ENCODE assay signal across 2 cellular contexts in the genomic region with DNA sequence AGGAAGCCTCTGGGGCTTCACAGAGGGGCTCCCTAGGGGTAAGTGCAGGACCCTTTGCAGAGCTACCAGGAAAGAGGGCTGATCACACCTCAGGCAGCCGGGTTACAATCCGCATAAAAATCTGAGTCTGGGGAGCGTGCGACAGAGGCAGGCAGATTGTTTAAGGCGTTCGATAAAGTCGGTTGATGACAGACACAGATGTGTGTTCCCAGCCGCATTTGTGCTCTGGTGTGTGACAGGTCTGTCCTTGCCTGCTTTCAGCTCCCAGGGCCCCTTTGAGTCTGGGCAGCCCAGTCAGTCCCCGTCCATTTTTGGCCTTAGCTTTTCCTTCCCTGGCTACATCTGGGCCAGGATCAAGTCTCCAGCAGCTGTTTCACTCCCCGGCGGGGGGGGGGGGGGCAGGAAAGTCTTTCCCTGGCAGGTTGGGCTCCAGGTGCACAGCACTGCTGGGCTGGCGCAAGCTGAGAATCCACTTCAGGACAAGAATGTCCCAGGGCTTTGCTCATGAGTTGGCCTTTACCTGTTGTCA.
TF ChIP-seq lines count a peak whose summit lies in the region.

No MANE protein-coding gene starts in this region.

TF ChIP-seq in SK-N-SH, 30 proteins besides CTCF, POLR2A, EP300 and RAD21:
- TF ChIP-seq MXI1 (IDR thresholded peaks at IDR 0.05; ENCODE audit: low read depth, low read length) (peak; percentile 51), SIN3A (IDR thresholded peaks at IDR 0.05; ENCODE audit: borderline replicate concordance, low read depth, low read length) (no peak), CHD2 (IDR thresholded peaks at IDR 0.05; ENCODE audit: low read length, partially characterized antibody) (no peak), FOSL2 (IDR thresholded peaks at IDR 0.05; ENCODE audit: borderline replicate concordance, low read depth) (no peak)

TF ChIP-seq in SK-N-SH treated with all-trans-retinoic acid at 6 μM for 48 hours, 23 proteins besides CTCF, POLR2A, EP300 and RAD21:
- TF ChIP-seq TCF4 (CRISPR knock-in tag; IDR thresholded peaks at IDR 0.05; ENCODE audit: borderline replicate concordance): no peak
- no peak for TF ChIP-seq PATZ1 (CRISPR knock-in tag; IDR thresholded peaks at IDR 0.05; ENCODE audit: borderline replicate concordance)
- no peak for TF ChIP-seq TSHZ2 (CRISPR knock-in tag; IDR thresholded peaks at IDR 0.05)
- TF ChIP-seq, protein P1, sequence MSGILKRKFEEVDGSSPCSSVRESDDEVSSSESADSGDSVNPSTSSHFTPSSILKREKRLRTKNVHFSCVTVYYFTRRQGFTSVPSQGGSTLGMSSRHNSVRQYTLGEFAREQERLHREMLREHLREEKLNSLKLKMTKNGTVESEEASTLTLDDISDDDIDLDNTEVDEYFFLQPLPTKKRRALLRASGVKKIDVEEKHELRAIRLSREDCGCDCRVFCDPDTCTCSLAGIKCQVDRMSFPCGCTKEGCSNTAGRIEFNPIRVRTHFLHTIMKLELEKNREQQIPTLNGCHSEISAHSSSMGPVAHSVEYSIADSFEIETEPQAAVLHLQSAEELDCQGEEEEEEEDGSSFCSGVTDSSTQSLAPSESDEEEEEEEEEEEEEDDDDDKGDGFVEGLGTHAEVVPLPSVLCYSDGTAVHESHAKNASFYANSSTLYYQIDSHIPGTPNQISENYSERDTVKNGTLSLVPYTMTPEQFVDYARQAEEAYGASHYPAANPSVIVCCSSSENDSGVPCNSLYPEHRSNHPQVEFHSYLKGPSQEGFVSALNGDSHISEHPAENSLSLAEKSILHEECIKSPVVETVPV (CRISPR knock-in tag; IDR thresholded peaks at IDR 0.05): no peak
- no peak for TF ChIP-seq TOX (CRISPR knock-in tag; IDR thresholded peaks at IDR 0.05; ENCODE audit: borderline replicate concordance)
- no peak for TF ChIP-seq BACH2 (CRISPR knock-in tag; IDR thresholded peaks at IDR 0.05; ENCODE audit: borderline replicate concordance)
- no peak for TF ChIP-seq GLIS3 (CRISPR knock-in tag; IDR thresholded peaks at IDR 0.05)
- TF ChIP-seq ZC3H10 (CRISPR knock-in tag; IDR thresholded peaks at IDR 0.05): no peak
- TF ChIP-seq RARB (CRISPR knock-in tag; IDR thresholded peaks at IDR 0.05): no peak
- TF ChIP-seq ZFP3 (CRISPR knock-in tag; IDR thresholded peaks at IDR 0.05): no peak
- no peak for TF ChIP-seq CSDC2 (CRISPR knock-in tag; IDR thresholded peaks at IDR 0.05)
- TF ChIP-seq POU6F1 (CRISPR knock-in tag; IDR thresholded peaks at IDR 0.05; ENCODE audit: borderline replicate concordance, low read depth): no peak
- TF ChIP-seq ARNTL (CRISPR knock-in tag; IDR thresholded peaks at IDR 0.05; ENCODE audit: borderline replicate concordance, low read depth): no peak
- TF ChIP-seq OSR1 (CRISPR knock-in tag; IDR thresholded peaks at IDR 0.05): no peak
- TF ChIP-seq ZNF70 (CRISPR knock-in tag; IDR thresholded peaks at IDR 0.05): no peak
- TF ChIP-seq ZFP30 (CRISPR knock-in tag; IDR thresholded peaks at IDR 0.05): no peak
